11 cellular contexts compared by ENCODE assay signal in the genomic region with DNA sequence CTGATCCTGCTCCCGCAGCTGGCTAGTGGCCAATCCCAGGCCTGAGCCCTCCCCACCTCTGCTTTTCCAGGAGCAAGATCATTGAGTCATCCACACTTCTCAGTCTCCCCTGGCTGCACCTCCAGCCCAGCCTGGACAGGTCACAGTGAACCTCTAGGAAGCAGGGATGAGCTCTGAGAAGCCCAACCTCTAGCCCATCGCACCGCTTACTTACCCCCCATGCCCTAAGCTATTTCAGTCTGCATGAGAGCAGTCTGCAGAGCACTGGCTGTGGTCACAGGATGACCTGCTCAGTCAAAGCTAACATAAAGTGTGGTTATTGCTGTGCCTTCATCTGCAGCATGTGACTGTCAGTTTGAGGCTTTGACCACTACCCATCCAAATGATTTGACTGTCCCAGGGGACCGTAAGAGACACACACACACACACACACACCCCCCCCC.
A peak's percentile ranks its signal among the peaks of the same experiment; 100 is the strongest.
DNase-seq lines count a peak whose midpoint lies in the region; ATAC-seq and TF ChIP-seq lines count a peak whose summit lies in the region.
"Had no signal": no experiment of that assay in that cellular context is flagged by ENCODE, and none has a peak within 500 bp of the region (broad histone marks: within the 10 kb centered on the region; RNA-seq: fewer than 3 reads in every experiment).

No MANE protein-coding gene starts in this region.

- no peak for TF ChIP-seq CTCF in gastroesophageal sphincter (IDR thresholded peaks at IDR 0.05)
- no peak for TF ChIP-seq CTCF in transverse colon (IDR thresholded peaks at IDR 0.05)
- no peak for TF ChIP-seq CTCF in colonic mucosa (IDR thresholded peaks at IDR 0.05)

- no peak overlapping the region for H3K4me3 ChIP-seq in gastroesophageal sphincter
- H3K4me3 ChIP-seq in transverse colon: no peak overlapping the region
- H3K4me3 ChIP-seq in colonic mucosa: no peak overlapping the region

- H3K9me3 ChIP-seq in gastroesophageal sphincter: no peaks in the 10 kb centered on the region
- H3K9me3 ChIP-seq in transverse colon: no peaks in the 10 kb centered on the region
- no peaks in the 10 kb centered on the region for H3K9me3 ChIP-seq in colonic mucosa

- H3K27me3 ChIP-seq in gastroesophageal sphincter: no peaks in the 10 kb centered on the region
- no peaks in the 10 kb centered on the region for H3K27me3 ChIP-seq in transverse colon
- no peaks in the 10 kb centered on the region for H3K27me3 ChIP-seq in colonic mucosa

- ATAC-seq in GM19328 (IDR thresholded peaks at IDR 0.05; ENCODE audit: unreplicated experiment): peak; percentile 77
- ATAC-seq in HG03108 (IDR thresholded peaks at IDR 0.05; ENCODE audit: unreplicated experiment): peak; percentile 45
- no peak for ATAC-seq in gastroesophageal sphincter

- H3K27ac ChIP-seq in gastroesophageal sphincter: peak overlapping the region; percentile 75 to 97 (median 87)
- H3K27ac ChIP-seq in transverse colon: peak overlapping the region; percentile 43 to 89 (median 88)
- H3K27ac ChIP-seq in colonic mucosa: no peak overlapping the region

- in situ Hi-C loops in transverse colon (cut with MboI; ENCODE audit: low pct_ligation_motif_present in 1 of 4, low pct_unique_long_range_greater_than_20kb in 1 of 4, low sequenced_read_pairs in 3 of 4): loop anchor here in 3 of 4 donors (5.0 to 25.0 kb wide), 3 partner anchors 163 to 405 kb away; no protein-coding TSS in a partner anchor

- TF ChIP-seq POLR2A in gastroesophageal sphincter (IDR thresholded peaks at IDR 0.05) (no peak), transverse colon (IDR thresholded peaks at IDR 0.05) (no peak)

- no peak for TF ChIP-seq EP300 in gastroesophageal sphincter (IDR thresholded peaks at IDR 0.05)
- no peak for TF ChIP-seq EP300 in transverse colon (IDR thresholded peaks at IDR 0.05; ENCODE audit: low read depth)

- no peak for DNase-seq in transverse colon
- DNase-seq in colonic mucosa: no peak
- no peak for DNase-seq in NCI-H2171 treated with DMSO at 0.1 percent for 48 hours (lab: John Stamatoyannopoulos, UW)
- no peak for DNase-seq in NCI-H748 (lab: John Stamatoyannopoulos, UW; ENCODE audit: unreplicated experiment)
- DNase-seq: activated CD4-positive, CD25-positive, alpha-beta regulatory T cell treated with anti-CD3 and anti-CD28 coated beads, Interleukin-2, amount 50 U/mL, for 72 hours; activated naive CD4-positive, alpha-beta T cell treated with anti-CD3 and anti-CD28 coated beads, Interleukin-2, amount 10 ng/mL, durations not matched to agents 7 days and 5 days; H9; stimulated activated CD4-positive, alpha-beta T cell treated with anti-CD3 and anti-CD28 coated beads, Interleukin-4, amount 100 ng/mL, for 24 hours had no signal

- peaks cover 8 to 100% (median 32%) of the 10 kb centered on the region in 3 donors for H3K4me1 ChIP-seq in gastroesophageal sphincter
- H3K4me1 ChIP-seq in transverse colon: peaks cover 0 to 38% (median 8%) of the 10 kb centered on the region in 4 donors
- no peaks in the 10 kb centered on the region for H3K4me1 ChIP-seq in colonic mucosa

- peaks cover under 1 to 86% of the 10 kb centered on the region in 2 donors for H3K36me3 ChIP-seq in gastroesophageal sphincter
- no peaks in the 10 kb centered on the region for H3K36me3 ChIP-seq in transverse colon
- no peaks in the 10 kb centered on the region for H3K36me3 ChIP-seq in colonic mucosa

- H3K9ac ChIP-seq in colonic mucosa (ENCODE audit: low read depth in 2 of 2, low read length in 2 of 2): no peak overlapping the region

- intact Hi-C loops in transverse colon (cut with DNase I; ENCODE audit: low total_unique reads) (loop anchor here (2.0 kb wide), 1 partner anchor 169 kb away; no protein-coding TSS in a partner anchor), colonic mucosa (cut with DNase I) (loop anchor here (2.0 kb wide), 1 partner anchor 169 kb away; no protein-coding TSS in a partner anchor)

- WGBS in gastroesophageal sphincter (ENCODE audit: low coverage in 1 of 2), 2 donors: 0% methylated on average over 1 of the region's 4 CpGs; no CpG with 5 or more reads in 1 of the 2 donors
- 63% methylated on average over 4 of the region's 4 CpGs; no CpG with 5 or more reads in 1 of the 2 donors for WGBS in transverse colon (ENCODE audit: low coverage in 1 of 2), 2 donors
